In the genomic region with DNA sequence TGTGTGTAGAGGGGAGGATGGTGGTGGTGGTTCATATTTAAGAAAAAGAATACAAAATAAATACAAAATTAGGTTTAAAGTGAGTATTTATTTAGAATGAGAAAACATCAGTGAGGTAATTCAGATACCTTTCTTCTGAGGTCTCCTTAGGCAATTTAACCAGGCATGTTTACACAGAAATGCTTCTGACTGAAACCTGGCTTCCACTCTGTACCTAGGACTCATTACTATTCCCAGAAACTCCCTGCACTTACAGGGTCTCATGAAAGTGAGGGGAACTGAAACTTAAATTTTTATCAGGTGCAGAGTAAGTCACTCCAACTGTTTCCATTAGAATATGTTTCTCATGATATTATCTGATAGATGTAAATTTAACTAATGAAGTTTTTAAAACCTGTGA, we compare ENCODE assay signal across 23 cellular contexts. TPM values are rescaled to one million over a fixed set of nuclear protein-coding genes. Genes with fewer than 3 reads are reported as not detected.
DNase-seq lines count a peak whose midpoint lies in the region; ATAC-seq and TF ChIP-seq lines count a peak whose summit lies in the region.
"Had no signal": no experiment of that assay in that cellular context is flagged by ENCODE, and none has a peak within 500 bp of the region (broad histone marks: within the 10 kb centered on the region; RNA-seq: fewer than 3 reads in every experiment).

No MANE protein-coding gene starts in this region.

- ATAC-seq in left lung: peak; percentile 94
- ATAC-seq: A549, GM12878 had no signal

- peaks cover 17% of the 10 kb centered on the region; the same call in 1 of the 2 replicates for H3K9me3 ChIP-seq in OCI-LY3 (ENCODE audit: insufficient read depth, low read length)
- no peaks in the 10 kb centered on the region for H3K9me3 ChIP-seq in left lung
- H3K9me3 ChIP-seq: BE2C had no signal

- H3K79me2 ChIP-seq in OCI-LY3 (ENCODE audit: low read length): no peaks in the 10 kb centered on the region

- TF ChIP-seq CTCF in OCI-LY3 (IDR thresholded peaks at IDR 0.05; ENCODE audit: low read depth, low read length) (no peak), epithelial cell of esophagus (IDR thresholded peaks at IDR 0.05; ENCODE audit: insufficient read depth, low read depth, low read length, missing control alignments) (no peak), left lung (IDR thresholded peaks at IDR 0.05) (no peak)

- intact Hi-C loops in left lung (cut with DNase I): no loop called here

- H3K4me1 ChIP-seq in OCI-LY3 (ENCODE audit: low read length): peaks cover 10% of the 10 kb centered on the region
- no peaks in the 10 kb centered on the region for H3K4me1 ChIP-seq in left lung
- H3K4me1 ChIP-seq: A549, BE2C had no signal

- DNase-seq in epithelial cell of esophagus (ENCODE audit: low read depth) (peak; percentile 41), left lung (no peak), AG08396 (ENCODE audit: low spot score) (no peak)
- DNase-seq in effector CD8-positive, alpha-beta T cell (lab: John Stamatoyannopoulos, UW): no peak
- DNase-seq in activated effector memory CD4-positive, alpha-beta T cell treated with anti-CD3 and anti-CD28 coated beads, Interleukin-2, amount 50 U/mL, for 16 hours: no peak
- DNase-seq: BE2C; C1 segment of cervical spinal cord; CD4-positive, alpha-beta memory T cell; CD4-positive, CD25-positive, alpha-beta regulatory T cell; CD8-positive, alpha-beta memory T cell; COR-L47; DMS 273 treated with DMSO at 0.1 percent for 48 hours; DMS153; DMS53; DMS79; DND-41; EL; GDM1 had no signal

- no peak overlapping the region for H3K9ac ChIP-seq in OCI-LY3 (ENCODE audit: low read length)
- H3K9ac ChIP-seq: BLaER1 had no signal

- peak overlapping the region; percentile 8; the same call in 1 of the 2 replicates for H3K4me2 ChIP-seq in OCI-LY3 (ENCODE audit: low read length)
- H3K4me2 ChIP-seq: A549, BLaER1 had no signal

- H3K27ac ChIP-seq in OCI-LY3 (ENCODE audit: low read length) (0 out of 2 replicates have a peak overlapping the region, but pooled peaks have one; percentile 4), left lung (no peak overlapping the region)
- H3K27ac ChIP-seq: 22Rv1, A549, BLaER1 had no signal

- H3K27me3 ChIP-seq in OCI-LY3 (ENCODE audit: low read depth, low read length) (no peaks in the 10 kb centered on the region), left lung (no peaks in the 10 kb centered on the region)
- H3K27me3 ChIP-seq: BLaER1 had no signal

- H3K36me3 ChIP-seq in OCI-LY3 (replicated peaks; ENCODE audit: low read depth, low read length) (peaks cover 3% of the 10 kb centered on the region), left lung (no peaks in the 10 kb centered on the region)
- H3K36me3 ChIP-seq: BE2C, BLaER1 had no signal

- H3K4me3 ChIP-seq in OCI-LY3 (ENCODE audit: low read length): no peak overlapping the region
- no peak overlapping the region for H3K4me3 ChIP-seq in epithelial cell of esophagus (ENCODE audit: low read length)
- no peak overlapping the region for H3K4me3 ChIP-seq in left lung
- H3K4me3 ChIP-seq: A549, BLaER1, GM12878 had no signal

- H2AFZ ChIP-seq in OCI-LY3 (ENCODE audit: low read depth, low read length): no peak overlapping the region

- H4K20me1 ChIP-seq in OCI-LY3 (ENCODE audit: insufficient read depth, low read length): no peaks in the 10 kb centered on the region
- H4K20me1 ChIP-seq: BLaER1 had no signal

RNA-seq across cellular contexts. Expression of a gene that starts 10.3 kb away (rescaled TPM):
- total RNA-seq in left lung: 10 to 100 TPM; 27.5 to 29.6 TPM
